In genomic region chr11:46895821-46896220, GRCh38 we compare ENCODE assay signal across 14 cellular contexts. TPM values are rescaled to one million over a fixed set of nuclear protein-coding genes. Genes with fewer than 3 reads are reported as not detected.
DNase-seq lines count a peak whose midpoint lies in the region; ATAC-seq and TF ChIP-seq lines count a peak whose summit lies in the region.
"Had no signal": no experiment of that assay in that cellular context is flagged by ENCODE, and none has a peak within 500 bp of the region (broad histone marks: within the 10 kb centered on the region; RNA-seq: fewer than 3 reads in every experiment).

No MANE protein-coding gene starts in this region.

- H4K20me1 ChIP-seq in osteoblast (ENCODE audit: insufficient read depth, low read length), result no peaks in the 10 kb centered on the region

- no peaks in the 10 kb centered on the region for H3K36me3 ChIP-seq in osteoblast (ENCODE audit: insufficient read depth, low read length)

- H3K4me3 ChIP-seq in AG10803 (ENCODE audit: low read length) (no peak overlapping the region), osteoblast (ENCODE audit: insufficient read depth, low read length) (no peak overlapping the region)

- H2AFZ ChIP-seq in osteoblast (ENCODE audit: low read length), result no peak overlapping the region

- TF ChIP-seq CTCF in AG10803 (conservative IDR thresholded peaks at IDR 0.05; ENCODE audit: low read length) (no peak), glutamatergic neuron (IDR thresholded peaks at IDR 0.05; ENCODE audit: partially characterized antibody, unreplicated experiment) (no peak), osteoblast (IDR thresholded peaks at IDR 0.05; ENCODE audit: extremely low read depth, low read depth, low read length) (no peak)

- H3K27ac Mint-ChIP-seq in glutamatergic neuron (ENCODE audit: unreplicated experiment), result peak overlapping the region; percentile 91
- H3K27ac Mint-ChIP-seq: activated naive CD8-positive, alpha-beta T cell; nephron; stimulated activated effector memory CD8-positive, alpha-beta T cell treated with anti-CD3 and anti-CD28 coated beads, Interleukin-12 subunit alpha, Interleukin-12 subunit beta, amount 100 ng/mL, for 72 hours had no signal

- peaks cover 2% of the 10 kb centered on the region for H3K9me3 Mint-ChIP-seq in glutamatergic neuron (ENCODE audit: unreplicated experiment)
- H3K9me3 Mint-ChIP-seq: nephron; stimulated activated effector memory CD8-positive, alpha-beta T cell treated with anti-CD3 and anti-CD28 coated beads, Interleukin-12 subunit alpha, Interleukin-12 subunit beta, amount 100 ng/mL, for 72 hours had no signal

- H3K4me2 ChIP-seq in osteoblast (ENCODE audit: insufficient read depth, low read length), result peak overlapping the region; percentile 3

- H3K79me2 ChIP-seq in osteoblast (ENCODE audit: insufficient read depth, low read length), result no peaks in the 10 kb centered on the region

- H3K9me3 ChIP-seq in osteoblast (ENCODE audit: low read depth, low read length), result no peaks in the 10 kb centered on the region

- peak; percentile 47 for DNase-seq in AG10803 (ENCODE audit: low read depth)
- DNase-seq in NCI-H226, result peak; percentile 47
- no peak for DNase-seq in glutamatergic neuron
- peak; percentile 95 for DNase-seq in osteoblast (ENCODE audit: insufficient read length, low spot score, missing footprints)
- DNase-seq in NOMO-1 (lab: John Stamatoyannopoulos, UW; ENCODE audit: unreplicated experiment in 2 of 2), result no peak
- no peak for DNase-seq in SHP77 (lab: John Stamatoyannopoulos, UW)
- DNase-seq: activated CD8-positive, alpha-beta memory T cell treated with anti-CD3 and anti-CD28 coated beads for 24 hours; PC-3; stimulated activated CD4-positive, alpha-beta T cell treated with anti-CD3 and anti-CD28 coated beads, Interleukin-15, amount 100 ng/mL, for 24 hours had no signal

- peaks cover 8% of the 10 kb centered on the region for H3K4me1 Mint-ChIP-seq in glutamatergic neuron (ENCODE audit: low read depth, unreplicated experiment)
- H3K4me1 Mint-ChIP-seq: nephron; stimulated activated effector memory CD8-positive, alpha-beta T cell treated with anti-CD3 and anti-CD28 coated beads, Interleukin-12 subunit alpha, Interleukin-12 subunit beta, amount 100 ng/mL, for 72 hours had no signal

- no peak overlapping the region for H3K27ac ChIP-seq in osteoblast (ENCODE audit: low read depth, low read length)

- H3K27me3 Mint-ChIP-seq in glutamatergic neuron (ENCODE audit: unreplicated experiment), result peaks cover 3% of the 10 kb centered on the region
- H3K27me3 Mint-ChIP-seq: activated naive CD8-positive, alpha-beta T cell had no signal

- H3K36me3 Mint-ChIP-seq in glutamatergic neuron (ENCODE audit: unreplicated experiment), result no peaks in the 10 kb centered on the region
- H3K36me3 Mint-ChIP-seq: activated naive CD8-positive, alpha-beta T cell; stimulated activated effector memory CD8-positive, alpha-beta T cell treated with anti-CD3 and anti-CD28 coated beads, Interleukin-12 subunit alpha, Interleukin-12 subunit beta, amount 100 ng/mL, for 72 hours had no signal

- H3K4me1 ChIP-seq in osteoblast (ENCODE audit: insufficient read depth, low read length), result peaks cover 9% of the 10 kb centered on the region

- no peaks in the 10 kb centered on the region for H3K27me3 ChIP-seq in osteoblast (ENCODE audit: insufficient read depth, low read length)

- ATAC-seq in GM19035 (IDR thresholded peaks at IDR 0.05; ENCODE audit: unreplicated experiment), result no peak
- no peak for ATAC-seq in HG03354 (IDR thresholded peaks at IDR 0.05; ENCODE audit: poor library complexity, severe bottlenecking, unreplicated experiment)
- ATAC-seq: stimulated activated effector memory CD8-positive, alpha-beta T cell treated with anti-CD3 and anti-CD28 coated beads, Interleukin-12 subunit alpha, Interleukin-12 subunit beta, amount 100 ng/mL, for 72 hours had no signal

- no peak overlapping the region for H3K4me3 Mint-ChIP-seq in glutamatergic neuron (ENCODE audit: unreplicated experiment)
- H3K4me3 Mint-ChIP-seq: activated naive CD8-positive, alpha-beta T cell; nephron; stimulated activated effector memory CD8-positive, alpha-beta T cell treated with anti-CD3 and anti-CD28 coated beads, Interleukin-12 subunit alpha, Interleukin-12 subunit beta, amount 100 ng/mL, for 72 hours had no signal

RNA-seq across cellular contexts. Expression of gene LRP4, which starts 22.5 kb away (rescaled TPM):
- 25.0 TPM for total RNA-seq in glutamatergic neuron (ENCODE audit: unreplicated experiment)
- total RNA-seq in osteoblast, result 1.5 and 2.2 TPM in 2 replicates

RNA-seq across cellular contexts. Expression of gene CSTPP1, which starts 40.7 kb away (rescaled TPM):
- 35.5 TPM for total RNA-seq in glutamatergic neuron (ENCODE audit: unreplicated experiment)
- total RNA-seq in osteoblast, result 27.1 and 31.5 TPM in 2 replicates

RNA-seq across cellular contexts. Expression of gene CKAP5, which starts 49.7 kb away (rescaled TPM):
- total RNA-seq in glutamatergic neuron (ENCODE audit: unreplicated experiment) (193 TPM), osteoblast (52.7 and 56.5 TPM in 2 replicates)

Comparison
In these comparisons a context has a peak if more than half of its experiments do, and no peak if none do; other contexts are left out.
1. DNase-seq: peak in AG10803 (single experiment), NCI-H226 (single experiment) and osteoblast (single experiment); none in glutamatergic neuron (single experiment), NOMO-1 (0 of 2) and SHP77 (0 of 2).